In genomic region chr12:24143928-24144327, GRCh38 we compare ENCODE assay signal across 11 cellular contexts.
"Had no signal": no experiment of that assay in that cellular context is flagged by ENCODE, and none has a peak within 500 bp of the region (broad histone marks: within the 10 kb centered on the region; RNA-seq: fewer than 3 reads in every experiment).

No MANE protein-coding gene starts in this region.

- H3K4me3 ChIP-seq: GM23248, GM23338, HAP-1 had no signal

- H3K9ac ChIP-seq: GM23248 had no signal

- H2AFZ ChIP-seq: GM23248, GM23338 had no signal

- H3K4me2 ChIP-seq: GM23338 had no signal

- DNase-seq: GM23248, GOT3, H7, H9, HCEC 1CT, HFFc6 had no signal

- H3K27ac Mint-ChIP-seq: GM23338, H9, HFFc6 had no signal

- H3K4me3 Mint-ChIP-seq: GM23338, H9, HFFc6 had no signal

- H3K27ac ChIP-seq: GM23248 had no signal

- H3K4me1 Mint-ChIP-seq: H9 had no signal

- FAIRE-seq: H1, H54 had no signal

- ATAC-seq: GM23338, HCT116 had no signal

- H3K36me3 ChIP-seq: HAP-1 had no signal

- H3K4me1 ChIP-seq: HAP-1 had no signal
